In the genomic region with DNA sequence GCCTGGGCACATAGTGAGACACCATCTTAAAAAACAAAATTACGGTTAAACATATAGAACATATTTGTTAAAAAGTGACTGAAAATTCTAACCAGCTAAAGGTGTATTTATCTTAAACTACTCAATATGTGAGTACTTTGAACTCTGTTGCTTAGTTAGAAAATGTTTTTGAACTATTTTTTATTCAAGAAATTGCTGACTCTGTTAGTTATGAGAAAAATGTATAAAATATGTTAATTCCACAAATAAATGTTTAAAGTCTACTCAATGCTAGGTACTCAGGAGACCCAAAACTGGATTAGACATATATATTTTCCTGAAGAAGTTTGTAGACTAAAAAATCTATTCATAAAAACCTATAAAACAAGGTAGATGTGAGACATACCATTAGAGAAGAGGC, we compare ENCODE assay signal across 2 cellular contexts.
TF ChIP-seq lines count a peak whose summit lies in the region.

No MANE protein-coding gene starts in this region.

TF ChIP-seq in A549, 52 proteins besides CTCF, POLR2A, EP300 and RAD21:
- TF ChIP-seq MAFK (IDR thresholded peaks at IDR 0.05; ENCODE audit: partially characterized antibody) (peak; percentile 73), ZFP36 (IDR thresholded peaks at IDR 0.05; ENCODE audit: borderline replicate concordance, partially characterized antibody) (no peak)
TF ChIP-seq in A549: peak in this region for 1.

TF ChIP-seq in IMR-90, 13 proteins besides CTCF, POLR2A, EP300 and RAD21:
- TF ChIP-seq MAFK (IDR thresholded peaks at IDR 0.05; ENCODE audit: low read depth, low read length) (peak; percentile 66), NFE2L2 (IDR thresholded peaks at IDR 0.05; ENCODE audit: low read depth, low read length) (no peak), FOS (IDR thresholded peaks at IDR 0.05; ENCODE audit: low read depth, low read length) (no peak), MXI1 (IDR thresholded peaks at IDR 0.05; ENCODE audit: borderline replicate concordance, low read depth, low read length) (no peak), SMC3 (IDR thresholded peaks at IDR 0.05; ENCODE audit: low read depth, low read length) (no peak), BHLHE40 (IDR thresholded peaks at IDR 0.05; ENCODE audit: low read depth, low read length) (no peak)
